In the genomic region with DNA sequence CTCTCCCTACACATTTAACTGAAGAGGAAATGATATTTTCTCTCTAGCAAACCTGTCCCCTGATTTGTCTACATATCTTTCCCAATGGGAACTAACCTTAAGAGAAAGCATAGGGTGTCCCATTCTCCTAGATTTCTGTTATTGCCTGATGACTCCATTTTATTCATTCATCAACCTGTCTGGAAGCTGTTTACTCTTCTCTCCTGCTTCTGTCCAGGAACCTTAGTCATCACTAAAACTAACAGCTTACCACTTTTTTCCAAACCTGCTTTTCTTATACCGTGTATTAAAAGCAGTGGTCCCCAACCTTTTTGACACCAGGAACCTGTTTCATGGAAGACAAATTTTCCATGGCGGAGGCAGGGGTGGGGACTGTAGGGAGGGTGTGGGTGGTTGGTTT, we compare ENCODE assay signal across 33 cellular contexts.
"Had no signal": no experiment of that assay in that cellular context is flagged by ENCODE, and none has a peak within 500 bp of the region (broad histone marks: within the 10 kb centered on the region; RNA-seq: fewer than 3 reads in every experiment).

No MANE protein-coding gene starts in this region.

- H3K9me3 Mint-ChIP-seq: activated B cell treated with CpG ODN at 0.5 μM for 24 hours; activated CD4-positive, alpha-beta T cell treated with anti-CD3 and anti-CD28 coated beads, Interleukin-2, amount 10 ng/mL, durations not matched to agents 24 days and 14 days; activated naive CD4-positive, alpha-beta T cell treated with anti-CD3 and anti-CD28 coated beads, Interleukin-2, amount 50 U/mL, for 24 hours; activated naive CD8-positive, alpha-beta T cell treated with anti-CD3 and anti-CD28 coated beads, Interleukin-2, amount 10 ng/mL, durations not matched to agents 7 days and 5 days; activated T-helper 1 cell treated with anti-CD3 and anti-CD28 coated beads, Interleukin-12 subunit alpha, Interleukin-12 subunit beta, Interleukin-2, Interleukin-4 antibody, amounts not matched to agents 30 ng/mL and 10 ng/mL and 1 ng/mL, durations not matched to agents 14 hours and 24 hours and 36 hours; activated T-helper 17 cell treated with anti-CD3 and anti-CD28 coated beads, Interleukin-2, amount 50 U/mL, for 72 hours; central memory CD8-positive, alpha-beta T cell; T-helper 1 cell treated with Interleukin-12 subunit alpha and Interleukin-12 subunit beta and Interleukin-4 antibody, amounts not matched to agents 30 μg/mL and 1 μg/mL, for 36 hours had no signal

- H3K27ac Mint-ChIP-seq: activated B cell treated with CpG ODN at 0.5 μM for 24 hours; activated CD4-positive, alpha-beta memory T cell treated with anti-CD3 and anti-CD28 coated beads for 36 hours; activated CD4-positive, alpha-beta T cell treated with anti-CD3 and anti-CD28 coated beads, Interleukin-2, amount 10 ng/mL, durations not matched to agents 24 days and 14 days; activated CD8-positive, alpha-beta T cell treated with anti-CD3 and anti-CD28 coated beads for 36 hours; activated naive CD4-positive, alpha-beta T cell treated with anti-CD3 and anti-CD28 coated beads for 36 hours; activated naive CD4-positive, alpha-beta T cell treated with anti-CD3 and anti-CD28 coated beads, Interleukin-2, amount 50 U/mL, for 24 hours; activated naive CD8-positive, alpha-beta T cell; activated naive CD8-positive, alpha-beta T cell treated with anti-CD3 and anti-CD28 coated beads, Interleukin-2, amount 10 ng/mL, durations not matched to agents 7 days and 5 days; activated naive CD8-positive, alpha-beta T cell treated with anti-CD3 and anti-CD28 coated beads, Interleukin-2, amount 50 U/mL, for 24 hours; activated T-cell treated with anti-CD3 and anti-CD28 coated beads, Interleukin-2, amount 50 U/mL, for 72 hours; activated T-helper 1 cell treated with anti-CD3 and anti-CD28 coated beads, Interleukin-12 subunit alpha, Interleukin-12 subunit beta, Interleukin-2, Interleukin-4 antibody, amounts not matched to agents 30 ng/mL and 10 ng/mL and 1 ng/mL, durations not matched to agents 14 hours and 24 hours and 36 hours; activated T-helper 17 cell treated with anti-CD3 and anti-CD28 coated beads, Interleukin-2, amount 50 U/mL, for 72 hours; brain; T-helper 1 cell treated with Interleukin-12 subunit alpha and Interleukin-12 subunit beta and Interleukin-4 antibody, amounts not matched to agents 30 μg/mL and 1 μg/mL, for 36 hours; T-helper 2 cell treated with Interferon-gamma antibody and Interleukin-4, amounts not matched to agents 5 μg/mL and 100 μg/mL, for 36 hours had no signal

- H3K4me1 Mint-ChIP-seq: activated B cell treated with CpG ODN at 0.5 μM for 24 hours; activated CD4-positive, alpha-beta T cell treated with anti-CD3 and anti-CD28 coated beads, Interleukin-2, amount 10 ng/mL, durations not matched to agents 24 days and 14 days; activated naive CD4-positive, alpha-beta T cell treated with anti-CD3 and anti-CD28 coated beads, Interleukin-2, amount 50 U/mL, for 24 hours; activated naive CD8-positive, alpha-beta T cell treated with anti-CD3 and anti-CD28 coated beads, Interleukin-2, amount 10 ng/mL, durations not matched to agents 7 days and 5 days; activated naive CD8-positive, alpha-beta T cell treated with anti-CD3 and anti-CD28 coated beads, Interleukin-2, amount 50 U/mL, for 24 hours; activated T-helper 17 cell treated with anti-CD3 and anti-CD28 coated beads, Interleukin-2, amount 50 U/mL, for 72 hours; brain; central memory CD8-positive, alpha-beta T cell had no signal

- H3K27me3 Mint-ChIP-seq: activated B cell treated with CpG ODN at 0.5 μM for 24 hours; activated CD4-positive, alpha-beta memory T cell treated with anti-CD3 and anti-CD28 coated beads for 36 hours; activated CD4-positive, alpha-beta T cell treated with anti-CD3 and anti-CD28 coated beads, Interleukin-2, amount 10 ng/mL, durations not matched to agents 24 days and 14 days; activated CD8-positive, alpha-beta T cell treated with anti-CD3 and anti-CD28 coated beads for 36 hours; activated naive CD4-positive, alpha-beta T cell treated with anti-CD3 and anti-CD28 coated beads, Interleukin-2, amount 50 U/mL, for 24 hours; activated naive CD8-positive, alpha-beta T cell; activated naive CD8-positive, alpha-beta T cell treated with anti-CD3 and anti-CD28 coated beads, Interleukin-2, amount 10 ng/mL, durations not matched to agents 7 days and 5 days; activated naive CD8-positive, alpha-beta T cell treated with anti-CD3 and anti-CD28 coated beads, Interleukin-2, amount 50 U/mL, for 24 hours; activated T-helper 17 cell treated with anti-CD3 and anti-CD28 coated beads, Interleukin-2, amount 50 U/mL, for 72 hours; brain; central memory CD8-positive, alpha-beta T cell had no signal

- DNase-seq: activated B cell treated with CpG ODN at 0.5 μM for 24 hours; activated CD4-positive, alpha-beta memory T cell treated with anti-CD3 and anti-CD28 coated beads for 36 hours; activated CD4-positive, alpha-beta T cell treated with anti-CD3 and anti-CD28 coated beads for 4 hours; activated CD4-positive, alpha-beta T cell treated with anti-CD3 and anti-CD28 coated beads, Interleukin-2, amount 10 ng/mL, durations not matched to agents 24 days and 14 days; activated CD4-positive, alpha-beta T cell treated with anti-CD3 and anti-CD28 coated beads, Interleukin-2, amount 50 U/mL, for 1 hour; activated CD4-positive, alpha-beta T cell treated with anti-CD3 and anti-CD28 coated beads, Interleukin-2, amount 50 U/mL, for 4 hours; activated CD4-positive, CD25-positive, alpha-beta regulatory T cell treated with anti-CD3 and anti-CD28 coated beads, Interleukin-2, amount 50 U/mL, for 72 hours; activated CD8-positive, alpha-beta memory T cell treated with anti-CD3 and anti-CD28 coated beads, Interleukin-2, amount 50 U/mL, for 4 hours; activated CD8-positive, alpha-beta T cell treated with anti-CD3 and anti-CD28 coated beads for 36 hours; activated effector memory CD4-positive, alpha-beta T cell treated with anti-CD3 and anti-CD28 coated beads, Interleukin-2, amount 50 U/mL, for 16 hours; activated gamma-delta T cell treated with Interleukin-2 at 50 U/mL for 16 hours; activated naive CD4-positive, alpha-beta T cell; activated naive CD4-positive, alpha-beta T cell treated with anti-CD3 and anti-CD28 coated beads for 36 hours; activated naive CD8-positive, alpha-beta T cell treated with anti-CD3 and anti-CD28 coated beads, Interleukin-2, amount 10 ng/mL, durations not matched to agents 7 days and 5 days; activated naive CD8-positive, alpha-beta T cell treated with anti-CD3 and anti-CD28 coated beads, Interleukin-2, amount 50 U/mL, for 24 hours; activated T-cell treated with anti-CD3 and anti-CD28 coated beads for 4 hours; activated T-cell treated with anti-CD3 and anti-CD28 coated beads, Interleukin-2, amount 50 U/mL, for 1 hour; activated T-cell treated with anti-CD3 and anti-CD28 coated beads, Interleukin-2, amount 50 U/mL, for 4 hours; activated T-cell treated with anti-CD3 and anti-CD28 coated beads, Interleukin-2, amount 50 U/mL, for 72 hours; amygdala; caudate nucleus; cerebellar nuclear complex; T-helper 1 cell; T-helper 2 cell; T-helper 9 cell had no signal

- ATAC-seq: activated CD8-positive, alpha-beta T cell treated with anti-CD3 and anti-CD28 coated beads for 36 hours; activated naive CD8-positive, alpha-beta T cell treated with anti-CD3 and anti-CD28 coated beads, Interleukin-2, amount 50 U/mL, for 24 hours; activated T-cell treated with anti-CD3 and anti-CD28 coated beads, Interleukin-2, amount 50 U/mL, for 4 hours; activated T-cell treated with anti-CD3 and anti-CD28 coated beads, Interleukin-2, amount 50 U/mL, for 72 hours; activated T-helper 17 cell treated with anti-CD3 and anti-CD28 coated beads, Interleukin-2, amount 50 U/mL, for 72 hours had no signal

- H3K4me3 Mint-ChIP-seq: activated B cell treated with CpG ODN at 0.5 μM for 24 hours; activated CD4-positive, alpha-beta memory T cell treated with anti-CD3 and anti-CD28 coated beads for 36 hours; activated CD4-positive, alpha-beta T cell treated with anti-CD3 and anti-CD28 coated beads, Interleukin-2, amount 10 ng/mL, durations not matched to agents 24 days and 14 days; activated CD8-positive, alpha-beta T cell treated with anti-CD3 and anti-CD28 coated beads for 36 hours; activated naive CD4-positive, alpha-beta T cell treated with anti-CD3 and anti-CD28 coated beads for 36 hours; activated naive CD4-positive, alpha-beta T cell treated with anti-CD3 and anti-CD28 coated beads, Interleukin-2, amount 50 U/mL, for 24 hours; activated naive CD8-positive, alpha-beta T cell; activated naive CD8-positive, alpha-beta T cell treated with anti-CD3 and anti-CD28 coated beads, Interleukin-2, amount 10 ng/mL, durations not matched to agents 7 days and 5 days; activated naive CD8-positive, alpha-beta T cell treated with anti-CD3 and anti-CD28 coated beads, Interleukin-2, amount 50 U/mL, for 24 hours; activated T-cell treated with anti-CD3 and anti-CD28 coated beads, Interleukin-2, amount 50 U/mL, for 4 hours; activated T-cell treated with anti-CD3 and anti-CD28 coated beads, Interleukin-2, amount 50 U/mL, for 72 hours; activated T-helper 1 cell treated with anti-CD3 and anti-CD28 coated beads, Interleukin-12 subunit alpha, Interleukin-12 subunit beta, Interleukin-2, Interleukin-4 antibody, amounts not matched to agents 30 ng/mL and 10 ng/mL and 1 ng/mL, durations not matched to agents 14 hours and 24 hours and 36 hours; activated T-helper 17 cell treated with anti-CD3 and anti-CD28 coated beads, Interleukin-2, amount 50 U/mL, for 72 hours; brain; central memory CD8-positive, alpha-beta T cell; T-helper 1 cell treated with Interleukin-12 subunit alpha and Interleukin-12 subunit beta and Interleukin-4 antibody, amounts not matched to agents 30 μg/mL and 1 μg/mL, for 36 hours; T-helper 2 cell treated with Interferon-gamma antibody and Interleukin-4, amounts not matched to agents 5 μg/mL and 100 μg/mL, for 36 hours had no signal

- H3K36me3 Mint-ChIP-seq: activated CD4-positive, alpha-beta memory T cell treated with anti-CD3 and anti-CD28 coated beads for 36 hours; activated naive CD4-positive, alpha-beta T cell treated with anti-CD3 and anti-CD28 coated beads, Interleukin-2, amount 50 U/mL, for 24 hours; activated naive CD8-positive, alpha-beta T cell; activated naive CD8-positive, alpha-beta T cell treated with anti-CD3 and anti-CD28 coated beads, Interleukin-2, amount 10 ng/mL, durations not matched to agents 7 days and 5 days; brain had no signal
